In genomic region chr2:130372833-130373807, GRCh38 we compare ENCODE assay signal across 8 cellular contexts. TPM values are rescaled to one million over a fixed set of nuclear protein-coding genes. Genes with fewer than 3 reads are reported as not detected.
DNase-seq lines count a peak whose midpoint lies in the region; ATAC-seq and TF ChIP-seq lines count a peak whose summit lies in the region.

No MANE protein-coding gene starts in this region.

- peak overlapping the region; percentile 77 for H3K4me3 ChIP-seq in HL-60 (replicated peaks; ENCODE audit: insufficient read depth, low read length)

- TF ChIP-seq CTCF in GM13976 (IDR thresholded peaks at IDR 0.05; ENCODE audit: borderline replicate concordance, control extremely low read depth, extremely low read depth, insufficient read depth, missing control alignments) (no peak), HL-60 (IDR thresholded peaks at IDR 0.05; ENCODE audit: insufficient read depth, low read length) (no peak), chondrocyte (IDR thresholded peaks at IDR 0.05) (peak; percentile 30)

- peaks cover 46% of the 10 kb centered on the region for H3K4me1 Mint-ChIP-seq in chondrocyte (ENCODE audit: low read depth)
- H3K4me1 Mint-ChIP-seq in naive thymus-derived CD8-positive, alpha-beta T cell = peaks cover 36 to 79% (median 74%) of the 10 kb centered on the region in 4 donors

- H3K27ac Mint-ChIP-seq in chondrocyte (ENCODE audit: unreplicated experiment) = peak overlapping the region; percentile 49
- H3K27ac Mint-ChIP-seq in naive thymus-derived CD8-positive, alpha-beta T cell = peak overlapping the region; percentile 63 to 89 (median 80)

- no peaks in the 10 kb centered on the region for H3K27me3 ChIP-seq in HL-60 (ENCODE audit: insufficient read depth, poor library complexity, severe bottlenecking)

- peak overlapping the region; percentile 80 for H3K4me3 Mint-ChIP-seq in chondrocyte (ENCODE audit: unreplicated experiment)
- peak overlapping the region; percentile 64 to 97 (median 88) for H3K4me3 Mint-ChIP-seq in naive thymus-derived CD8-positive, alpha-beta T cell

- peak; percentile 14 to 15 for ATAC-seq in naive thymus-derived CD8-positive, alpha-beta T cell
- ATAC-seq in HG03457 (IDR thresholded peaks at IDR 0.05; ENCODE audit: unreplicated experiment) (no peak), HG02970 (IDR thresholded peaks at IDR 0.05; ENCODE audit: low FRiP score, unreplicated experiment) (no peak)

- no peaks in the 10 kb centered on the region for H3K27me3 Mint-ChIP-seq in chondrocyte (ENCODE audit: low read depth)
- no peaks in the 10 kb centered on the region for H3K27me3 Mint-ChIP-seq in naive thymus-derived CD8-positive, alpha-beta T cell

- H3K27ac ChIP-seq in HL-60 (replicated peaks) = peak overlapping the region; percentile 93

- peaks cover 14% of the 10 kb centered on the region for H3K36me3 Mint-ChIP-seq in chondrocyte (ENCODE audit: low read depth)
- H3K36me3 Mint-ChIP-seq in naive thymus-derived CD8-positive, alpha-beta T cell = peaks cover 0 to 6% (median 6%) of the 10 kb centered on the region in 3 donors

- POLR2A ChIA-PET in naive thymus-derived CD8-positive, alpha-beta T cell (lab: Charles Lee) = interaction anchor here (0.6 to 5.2 kb wide), 4 partner anchors 18 to 192 kb away, joined by 4 to 69 read pairs (median 6); partner anchors contain the start of genes IMP4, PTPN18 and SMPD4

- no peaks in the 10 kb centered on the region for H3K9me3 Mint-ChIP-seq in chondrocyte (ENCODE audit: low read depth)
- no peaks in the 10 kb centered on the region for H3K9me3 Mint-ChIP-seq in naive thymus-derived CD8-positive, alpha-beta T cell

- DNase-seq in GM13976 (ENCODE audit: low spot score) (peak; percentile 34), HL-60 (ENCODE audit: low read depth in 1 of 2, low spot score in 1 of 2) (no peak), chondrocyte (ENCODE audit: low spot score) (no peak), mucosa of gallbladder (ENCODE audit: low spot score) (no peak)
- no peak for DNase-seq in naive thymus-derived CD8-positive, alpha-beta T cell
- no peak for DNase-seq in stimulated activated CD4-positive, alpha-beta T cell treated with anti-CD3 and anti-CD28 coated beads, Interleukin-2, amount 100 ng/mL, for 24 hours

- in situ Hi-C loops in GM13976 (cut with MboI; ENCODE audit: low sequenced_read_pairs, unreplicated experiment) = no loop called here

RNA-seq across cellular contexts. Expression of gene PTPN18, which starts 17.3 kb away (rescaled TPM):
- total RNA-seq in chondrocyte = 24.0 to 31.9 TPM (median 26.0 TPM) in 3 replicates
- total RNA-seq in naive thymus-derived CD8-positive, alpha-beta T cell = 10 to 100 TPM; 40.5 to 42.8 TPM
- 10 to 100 TPM; 33.7 to 47.5 (median 33.9) TPM for polyA plus RNA-seq in naive thymus-derived CD8-positive, alpha-beta T cell
- total RNA-seq in mucosa of gallbladder = 126 TPM

RNA-seq across cellular contexts. Expression of gene IMP4, which starts 30.4 kb away (rescaled TPM):
- total RNA-seq in chondrocyte (43.5 to 50.1 TPM (median 48.4 TPM) in 3 replicates), mucosa of gallbladder (59.7 TPM)
- total RNA-seq in naive thymus-derived CD8-positive, alpha-beta T cell = 10 to 100 TPM; 94.0 to 99.6 TPM
- polyA plus RNA-seq in naive thymus-derived CD8-positive, alpha-beta T cell = 10 to 100 TPM; 58.4 to 96.7 (median 84.9) TPM

Comparison
In these comparisons a context has a peak if more than half of its experiments do, and no peak if none do; other contexts are left out.
1. ATAC-seq: peak in naive thymus-derived CD8-positive, alpha-beta T cell (2 of 2); none in HG03457 (single experiment) and HG02970 (single experiment).